Comparison of ENCODE assay signal across 24 cellular contexts in genomic region chr19:58477871-58478270, GRCh38. TPM values are rescaled to one million over a fixed set of nuclear protein-coding genes. Genes with fewer than 3 reads are reported as not detected.
DNase-seq lines count a peak whose midpoint lies in the region; ATAC-seq, FAIRE-seq and TF ChIP-seq lines count a peak whose summit lies in the region.
"Had no signal": no experiment of that assay in that cellular context is flagged by ENCODE, and none has a peak within 500 bp of the region (broad histone marks: within the 10 kb centered on the region; RNA-seq: fewer than 3 reads in every experiment).

No MANE protein-coding gene starts in this region.

- no peaks in the 10 kb centered on the region for H4K20me1 ChIP-seq in HepG2 (ENCODE audit: insufficient read depth, low read length)

- in situ Hi-C loops in HepG2 (cut with HindIII; ENCODE audit: extremely low pct_ligation_motif_present, low pct_unique_long_range_greater_than_20kb), result no loop called here

- H3K27ac ChIP-seq in liver (ENCODE audit: low read depth in 1 of 2, low read length in 2 of 2) (peak overlapping the region; percentile 87 to 88), HepG2 (ENCODE audit: extremely low read length, insufficient read depth, low read length) (no peak overlapping the region), gastroesophageal sphincter (peak overlapping the region in 3 of 4 donors; percentile 87 to 94 (median 91))
- H3K27ac ChIP-seq: suprapubic skin had no signal

- H3K79me2 ChIP-seq in HepG2 (ENCODE audit: insufficient read depth, low read length), result no peaks in the 10 kb centered on the region

- H3K9me3 ChIP-seq in liver (ENCODE audit: control insufficient read depth in 4 of 4, low read length in 3 of 4) (no peaks in the 10 kb centered on the region), HepG2 (ENCODE audit: low read length) (no peaks in the 10 kb centered on the region), gastroesophageal sphincter (no peaks in the 10 kb centered on the region)
- H3K9me3 ChIP-seq: esophagus squamous epithelium, sigmoid colon, SK-N-SH, suprapubic skin had no signal

- intact Hi-C loops in HepG2 (cut with micrococcal nuclease; ENCODE audit: unreplicated experiment), result no loop called here
- intact Hi-C loops in activated CD4-positive, alpha-beta memory T cell treated with anti-CD3 and anti-CD28 coated beads for 36 hours (cut with micrococcal nuclease), result loop anchor here (2.0 kb wide), 2 partner anchors 97 to 199 kb away; partner anchors contain the start of genes ZNF8 and ZNF837

- ATAC-seq in HepG2 (no peak), gastroesophageal sphincter (no peak), HG03520 (IDR thresholded peaks at IDR 0.05; ENCODE audit: unreplicated experiment) (no peak), GM19467 (IDR thresholded peaks at IDR 0.05; ENCODE audit: unreplicated experiment) (no peak), HG02970 (IDR thresholded peaks at IDR 0.05; ENCODE audit: low FRiP score, unreplicated experiment) (no peak)
- ATAC-seq: K562; natural killer cell treated with Interleukin-12 subunit alpha and Interleukin-12 subunit beta and Interleukin-15 and Interleukin-18, amount 100 ng/mL, for 72 hours had no signal

- no peak for TF ChIP-seq RAD21 in liver (IDR thresholded peaks at IDR 0.05)
- no peak for TF ChIP-seq RAD21 in HepG2 (CRISPR knock-in tag; IDR thresholded peaks at IDR 0.05)

- no peaks in the 10 kb centered on the region for H3K27me3 Mint-ChIP-seq in activated CD4-positive, alpha-beta memory T cell treated with anti-CD3 and anti-CD28 coated beads for 36 hours
- H3K27me3 Mint-ChIP-seq: natural killer cell treated with Interleukin-12 subunit alpha and Interleukin-12 subunit beta and Interleukin-15 and Interleukin-18, amount 100 ng/mL, for 72 hours had no signal

- peaks cover 5 to 21% (median 15%) of the 10 kb centered on the region in 4 donors for H3K4me1 ChIP-seq in liver (ENCODE audit: control insufficient read depth in 4 of 4, insufficient read depth in 4 of 4, low read length in 3 of 4)
- peaks cover 20% of the 10 kb centered on the region for H3K4me1 ChIP-seq in HepG2 (ENCODE audit: insufficient read depth, low read length)
- H3K4me1 ChIP-seq in gastroesophageal sphincter, result peaks cover 0 to 27% (median 12%) of the 10 kb centered on the region in 3 donors

- H3K27ac Mint-ChIP-seq in activated CD4-positive, alpha-beta memory T cell treated with anti-CD3 and anti-CD28 coated beads for 36 hours, result peak overlapping the region; percentile 33

- H2AFZ ChIP-seq in HepG2 (ENCODE audit: low read length), result no peak overlapping the region

- no peak overlapping the region for H3K4me3 ChIP-seq in liver (ENCODE audit: low read depth in 1 of 3, low read length in 3 of 3)
- H3K4me3 ChIP-seq in HepG2 (replicated peaks in 1 of 3; ENCODE audit: insufficient read depth in 1 of 3, low read depth in 2 of 3, low read length in 3 of 3), result no peak overlapping the region
- no peak overlapping the region for H3K4me3 ChIP-seq in gastroesophageal sphincter
- H3K4me3 ChIP-seq: esophagus squamous epithelium, K562, sigmoid colon, suprapubic skin had no signal

- POLR2A ChIA-PET in HepG2 (lab: Yijun Ruan, JAX), result interaction anchor here (1.2 to 1.3 kb wide), 2 partner anchors 19 to 36 kb away, joined by 3 to 6 read pairs; no protein-coding TSS in a partner anchor
- POLR2A ChIA-PET in activated CD4-positive, alpha-beta memory T cell treated with anti-CD3 and anti-CD28 coated beads for 36 hours (lab: Charles Lee), result no interaction called here

- peaks cover 14% of the 10 kb centered on the region for H3K36me3 Mint-ChIP-seq in activated CD4-positive, alpha-beta memory T cell treated with anti-CD3 and anti-CD28 coated beads for 36 hours
- H3K36me3 Mint-ChIP-seq: natural killer cell treated with Interleukin-12 subunit alpha and Interleukin-12 subunit beta and Interleukin-15 and Interleukin-18, amount 100 ng/mL, for 72 hours had no signal

- H3K4me1 Mint-ChIP-seq in activated CD4-positive, alpha-beta memory T cell treated with anti-CD3 and anti-CD28 coated beads for 36 hours (ENCODE audit: low read depth), result peaks cover 16% of the 10 kb centered on the region

- 100% methylated on average over 1 of the region's 1 CpG for WGBS in liver
- WGBS in HepG2 (ENCODE audit: low lambda C conversion rate), result 100% methylated on average over 1 of the region's 1 CpG
- WGBS in gastroesophageal sphincter (ENCODE audit: low coverage in 1 of 2), 2 donors, result no CpG with 5 or more reads among the region's 1 CpG

- DNase-seq in HepG2 (ENCODE audit: low spot score) (no peak), middle frontal gyrus (ENCODE audit: extremely low spot score, low spot score) (no peak)
- DNase-seq in activated CD4-positive, alpha-beta memory T cell treated with anti-CD3 and anti-CD28 coated beads for 36 hours, result no peak
- DNase-seq: activated CD4-positive, CD25-positive, alpha-beta regulatory T cell treated with anti-CD3 and anti-CD28 coated beads, Interleukin-2, amount 50 U/mL, for 72 hours; activated gamma-delta T cell treated with Interleukin-2 at 50 U/mL for 16 hours; effector memory CD4-positive, alpha-beta T cell; esophagus squamous epithelium; H7; MV-4-11; NCI-H1694; NCI-H526 treated with DMSO at 0.1 percent for 48 hours; RPMI8226; sigmoid colon; SK-N-SH; T1000 had no signal

- no peaks in the 10 kb centered on the region for H3K9me3 Mint-ChIP-seq in activated CD4-positive, alpha-beta memory T cell treated with anti-CD3 and anti-CD28 coated beads for 36 hours
- H3K9me3 Mint-ChIP-seq: natural killer cell treated with Interleukin-12 subunit alpha and Interleukin-12 subunit beta and Interleukin-15 and Interleukin-18, amount 100 ng/mL, for 72 hours had no signal

- H3K9ac ChIP-seq in liver (ENCODE audit: low read depth in 1 of 2, low read length in 2 of 2) (no peak overlapping the region), HepG2 (ENCODE audit: insufficient read depth, low read depth, low read length) (no peak overlapping the region)
- H3K9ac ChIP-seq: SK-N-SH had no signal

- TF ChIP-seq POLR2A in HepG2 (IDR thresholded peaks at IDR 0.05; ENCODE audit: insufficient read depth in 1 of 2, low read depth in 2 of 2, low read length in 2 of 2) (no peak), gastroesophageal sphincter (IDR thresholded peaks at IDR 0.05) (no peak)

- BruUV-seq in HepG2 (replicated peaks; lab: Mats Ljungman, UMichigan), result no TSS peak

- H3K27me3 ChIP-seq in liver (ENCODE audit: control insufficient read depth in 4 of 4, insufficient read depth in 4 of 4, low read length in 3 of 4), result no peaks in the 10 kb centered on the region
- no peaks in the 10 kb centered on the region; a peak in 1 of 5 replicates for H3K27me3 ChIP-seq in HepG2 (ENCODE audit: control insufficient read depth in 1 of 2, insufficient read depth in 2 of 2, low read length in 2 of 2)
- H3K27me3 ChIP-seq in gastroesophageal sphincter, result no peaks in the 10 kb centered on the region
- H3K27me3 ChIP-seq: esophagus squamous epithelium, sigmoid colon, suprapubic skin had no signal

- TF ChIP-seq CTCF in liver (IDR thresholded peaks at IDR 0.05; ENCODE audit: low read depth, low read length, missing input control) (no peak), HepG2 (CRISPR knock-in tag; IDR thresholded peaks at IDR 0.05) (no peak), gastroesophageal sphincter (IDR thresholded peaks at IDR 0.05) (no peak)

- CTCF ChIA-PET in HepG2 (lab: Yijun Ruan, JAX; ENCODE audit: low intra/inter-chr PET ratio, low total read pairs), result no interaction called here
- CTCF ChIA-PET in activated CD4-positive, alpha-beta memory T cell treated with anti-CD3 and anti-CD28 coated beads for 36 hours (lab: Charles Lee), result interaction anchor here (1.3 kb wide), 1 partner anchor 36 kb away, joined by 3 read pairs; no protein-coding TSS in a partner anchor

- no peak for FAIRE-seq in HepG2 (lab: Jason Lieb, UNC)
- FAIRE-seq: astrocyte, K562 had no signal

- no peak overlapping the region for H3K4me2 ChIP-seq in HepG2 (ENCODE audit: low read depth, low read length)

- no peak overlapping the region for H3K4me3 Mint-ChIP-seq in activated CD4-positive, alpha-beta memory T cell treated with anti-CD3 and anti-CD28 coated beads for 36 hours

- peaks cover 0 to 15% (median 5%) of the 10 kb centered on the region in 4 donors for H3K36me3 ChIP-seq in liver (ENCODE audit: control insufficient read depth in 4 of 4, insufficient read depth in 3 of 4, low read depth in 1 of 4, low read length in 3 of 4)
- peaks cover 1 to 16% of the 10 kb centered on the region in 2 experiments; a peak in 2 of 5 replicates for H3K36me3 ChIP-seq in HepG2 (replicated peaks in 1 of 2; ENCODE audit: control insufficient read depth in 1 of 2, insufficient read depth in 2 of 2, low read length in 2 of 2)
- H3K36me3 ChIP-seq in gastroesophageal sphincter, result peaks cover 0 to 66% of the 10 kb centered on the region in 2 donors

- no peak for TF ChIP-seq EP300 in HepG2 (IDR thresholded peaks at IDR 0.05; ENCODE audit: low read depth in 2 of 2, low read length in 2 of 2)
- no peak for TF ChIP-seq EP300 in HepG2 (CRISPR knock-in tag; IDR thresholded peaks at IDR 0.05; ENCODE audit: borderline replicate concordance)
- TF ChIP-seq EP300 in gastroesophageal sphincter (IDR thresholded peaks at IDR 0.05), result no peak

RNA-seq across cellular contexts. Expression of gene ZNF446, which starts 1.7 kb away (rescaled TPM):
- total RNA-seq in liver (1 to 10 TPM; 2.8 to 4.6 TPM), HepG2 (2016; rRNA removed; fragmentation: Illumina TruSeq; extraction: Trizol) (2.5 and 3.6 TPM in 2 replicates), gastroesophageal sphincter (10 to 100 TPM; 11.2 to 25.4 (median 17.5) TPM)
- polyA plus RNA-seq in liver (1 to 10 TPM; 3.3 to 4.8 TPM), HepG2 (2011; rRNA removed) (3.0 and 3.8 TPM in 2 replicates)
- 0.81 and 0.97 TPM in 2 replicates for total RNA-seq in HepG2 (2016; cell fraction: cytosol; rRNA removed; fragmentation: Illumina TruSeq; extraction: Trizol; ENCODE audit: low read depth)
- total RNA-seq in HepG2 (2016; cell fraction: insoluble cytoplasmic fraction; rRNA removed; fragmentation: Illumina TruSeq; extraction: Trizol), result 2.5 and 3.8 TPM in 2 replicates
- 2.1 and 2.7 TPM in 2 replicates for total RNA-seq in HepG2 (2016; cell fraction: membrane; rRNA removed; fragmentation: Illumina TruSeq; extraction: Trizol)
- 3.2 and 3.9 TPM in 2 replicates for total RNA-seq in HepG2 (2016; cell fraction: nucleus; rRNA removed; fragmentation: Illumina TruSeq; extraction: Trizol)
- 1.6 and 3.9 TPM in 2 replicates for polyA plus RNA-seq in HepG2 (2011; cell fraction: cytosol; rRNA removed)
- polyA plus RNA-seq in HepG2 (2011; cell fraction: nucleus; rRNA removed), result 9.0 and 9.4 TPM in 2 replicates
- 2.8 and 3.6 TPM in 2 replicates for polyA plus RNA-seq in HepG2 (2012)
- 0.83 and 0.97 TPM in 2 replicates for polyA plus RNA-seq in HepG2 (2016; cell fraction: cytosol; fragmentation: Illumina TruSeq; extraction: Trizol; ENCODE audit: low read depth)
- 2.7 and 3.2 TPM in 2 replicates for polyA plus RNA-seq in HepG2 (2016; cell fraction: insoluble cytoplasmic fraction; fragmentation: Illumina TruSeq; extraction: Trizol; ENCODE audit: low read depth)
- 1.7 TPM in 2 replicates for polyA plus RNA-seq in HepG2 (2016; cell fraction: membrane; fragmentation: Illumina TruSeq; extraction: Trizol; ENCODE audit: low read depth)
- polyA plus RNA-seq in HepG2 (2016; cell fraction: nucleus; fragmentation: Illumina TruSeq; extraction: Trizol; ENCODE audit: insufficient read depth, low read depth), result 5.3 and 7.0 TPM in 2 replicates
- 6.2 and 6.7 TPM in 2 replicates for polyA minus RNA-seq in HepG2 (2011; rRNA and poly(A)+ RNA removed; ENCODE audit: low replicate concordance)
- polyA minus RNA-seq in HepG2 (2011; cell fraction: cytosol; rRNA and poly(A)+ RNA removed), result 1.2 and 2.2 TPM in 2 replicates
- polyA minus RNA-seq in HepG2 (2011; cell fraction: nucleus; rRNA and poly(A)+ RNA removed), result 5.5 and 6.0 TPM in 2 replicates
- 1 to 10 TPM; 6.4 to 7.5 TPM for total RNA-seq in activated CD4-positive, alpha-beta memory T cell treated with anti-CD3 and anti-CD28 coated beads for 36 hours

RNA-seq across cellular contexts. Expression of gene ZNF324, which starts 11.0 kb away (rescaled TPM):
- total RNA-seq in liver (1 to 10 TPM; 8.4 TPM), HepG2 (2016; rRNA removed; fragmentation: Illumina TruSeq; extraction: Trizol) (4.0 and 4.7 TPM in 2 replicates), gastroesophageal sphincter (10 to 100 TPM; 10.3 to 20.7 (median 18.1) TPM)
- polyA plus RNA-seq in liver (1 to 10 TPM; 2.3 to 2.6 TPM), HepG2 (2011; rRNA removed) (1.1 and 1.6 TPM in 2 replicates)
- total RNA-seq in HepG2 (2016; cell fraction: cytosol; rRNA removed; fragmentation: Illumina TruSeq; extraction: Trizol; ENCODE audit: low read depth), result 0.30 and 1.2 TPM in 2 replicates
- 4.0 and 5.4 TPM in 2 replicates for total RNA-seq in HepG2 (2016; cell fraction: insoluble cytoplasmic fraction; rRNA removed; fragmentation: Illumina TruSeq; extraction: Trizol)
- total RNA-seq in HepG2 (2016; cell fraction: membrane; rRNA removed; fragmentation: Illumina TruSeq; extraction: Trizol), result 1.7 and 1.8 TPM in 2 replicates
- total RNA-seq in HepG2 (2016; cell fraction: nucleus; rRNA removed; fragmentation: Illumina TruSeq; extraction: Trizol), result 4.7 and 6.2 TPM in 2 replicates
- polyA plus RNA-seq in HepG2 (2011; cell fraction: cytosol; rRNA removed), result 1.5 and 1.6 TPM in 2 replicates
- 6.4 TPM in 2 replicates for polyA plus RNA-seq in HepG2 (2011; cell fraction: nucleus; rRNA removed)
- 1.8 and 2.3 TPM in 2 replicates for polyA plus RNA-seq in HepG2 (2012)
- 0.07 and 0.16 TPM in 2 replicates for polyA plus RNA-seq in HepG2 (2016; cell fraction: cytosol; fragmentation: Illumina TruSeq; extraction: Trizol; ENCODE audit: low read depth)
- polyA plus RNA-seq in HepG2 (2016; cell fraction: insoluble cytoplasmic fraction; fragmentation: Illumina TruSeq; extraction: Trizol; ENCODE audit: low read depth), result 2.1 and 2.5 TPM in 2 replicates
- polyA plus RNA-seq in HepG2 (2016; cell fraction: membrane; fragmentation: Illumina TruSeq; extraction: Trizol; ENCODE audit: low read depth), result 0.45 and 0.47 TPM in 2 replicates
- polyA plus RNA-seq in HepG2 (2016; cell fraction: nucleus; fragmentation: Illumina TruSeq; extraction: Trizol; ENCODE audit: insufficient read depth, low read depth), result 3.4 and 3.6 TPM in 2 replicates
- polyA minus RNA-seq in HepG2 (2011; rRNA and poly(A)+ RNA removed; ENCODE audit: low replicate concordance), result 10.2 and 18.5 TPM in 2 replicates
- polyA minus RNA-seq in HepG2 (2011; cell fraction: cytosol; rRNA and poly(A)+ RNA removed), result 1.9 and 2.6 TPM in 2 replicates
- polyA minus RNA-seq in HepG2 (2011; cell fraction: nucleus; rRNA and poly(A)+ RNA removed), result 10.4 and 13.9 TPM in 2 replicates
- 1 to 10 TPM; 7.0 to 8.3 TPM for total RNA-seq in activated CD4-positive, alpha-beta memory T cell treated with anti-CD3 and anti-CD28 coated beads for 36 hours

RNA-seq across cellular contexts. Expression of gene ZNF324B, which starts 26.4 kb away (rescaled TPM):
- total RNA-seq in liver (1 to 10 TPM; 3.8 to 4.9 TPM), HepG2 (2016; rRNA removed; fragmentation: Illumina TruSeq; extraction: Trizol) (2.5 and 3.0 TPM in 2 replicates), gastroesophageal sphincter (10 to 100 TPM in 1 of 4 donors, 1 to 10 TPM in 3; 4.3 to 12.8 (median 8.6) TPM)
- polyA plus RNA-seq in liver (1 to 10 TPM in 1 of 2 donors, under 1 TPM in 1; 0.53 to 1.9 TPM), HepG2 (2011; rRNA removed) (0.53 and 0.98 TPM in 2 replicates)
- total RNA-seq in HepG2 (2016; cell fraction: cytosol; rRNA removed; fragmentation: Illumina TruSeq; extraction: Trizol; ENCODE audit: low read depth), result 0.79 and 1.6 TPM in 2 replicates
- 2.4 and 3.3 TPM in 2 replicates for total RNA-seq in HepG2 (2016; cell fraction: insoluble cytoplasmic fraction; rRNA removed; fragmentation: Illumina TruSeq; extraction: Trizol)
- total RNA-seq in HepG2 (2016; cell fraction: membrane; rRNA removed; fragmentation: Illumina TruSeq; extraction: Trizol), result 1.3 and 1.6 TPM in 2 replicates
- 1.7 and 2.9 TPM in 2 replicates for total RNA-seq in HepG2 (2016; cell fraction: nucleus; rRNA removed; fragmentation: Illumina TruSeq; extraction: Trizol)
- 0.50 and 0.56 TPM in 2 replicates for polyA plus RNA-seq in HepG2 (2011; cell fraction: cytosol; rRNA removed)
- 1.8 and 2.6 TPM in 2 replicates for polyA plus RNA-seq in HepG2 (2011; cell fraction: nucleus; rRNA removed)
- polyA plus RNA-seq in HepG2 (2012), result 0.95 and 0.97 TPM in 2 replicates
- polyA plus RNA-seq in HepG2 (2016; cell fraction: cytosol; fragmentation: Illumina TruSeq; extraction: Trizol; ENCODE audit: low read depth), result 0.09 and 0.11 TPM in 2 replicates
- polyA plus RNA-seq in HepG2 (2016; cell fraction: insoluble cytoplasmic fraction; fragmentation: Illumina TruSeq; extraction: Trizol; ENCODE audit: low read depth), result 0.96 and 1.1 TPM in 2 replicates
- 0.21 and 0.26 TPM in 2 replicates for polyA plus RNA-seq in HepG2 (2016; cell fraction: membrane; fragmentation: Illumina TruSeq; extraction: Trizol; ENCODE audit: low read depth)
- 2.2 and 2.7 TPM in 2 replicates for polyA plus RNA-seq in HepG2 (2016; cell fraction: nucleus; fragmentation: Illumina TruSeq; extraction: Trizol; ENCODE audit: insufficient read depth, low read depth)
- 4.0 and 14.2 TPM in 2 replicates for polyA minus RNA-seq in HepG2 (2011; rRNA and poly(A)+ RNA removed; ENCODE audit: low replicate concordance)
- 0.69 and 1.5 TPM in 2 replicates for polyA minus RNA-seq in HepG2 (2011; cell fraction: cytosol; rRNA and poly(A)+ RNA removed)
- polyA minus RNA-seq in HepG2 (2011; cell fraction: nucleus; rRNA and poly(A)+ RNA removed), result 2.7 and 3.9 TPM in 2 replicates
- total RNA-seq in activated CD4-positive, alpha-beta memory T cell treated with anti-CD3 and anti-CD28 coated beads for 36 hours, result 1 to 10 TPM; 7.7 to 7.8 TPM

RNA-seq across cellular contexts. Expression of gene SLC27A5, which starts 33.9 kb away (rescaled TPM):
- total RNA-seq in liver, result 100 to 1,000 TPM in 1 of 2 donors, 10 to 100 TPM in 1; 31.9 to 395 TPM
- polyA plus RNA-seq in liver, result 100 to 1,000 TPM; 316 to 326 TPM
- total RNA-seq in HepG2 (2016; rRNA removed; fragmentation: Illumina TruSeq; extraction: Trizol), result 40.2 and 41.2 TPM in 2 replicates
- total RNA-seq in HepG2 (2016; cell fraction: cytosol; rRNA removed; fragmentation: Illumina TruSeq; extraction: Trizol; ENCODE audit: low read depth), result 49.0 and 49.9 TPM in 2 replicates
- 39.8 and 42.2 TPM in 2 replicates for total RNA-seq in HepG2 (2016; cell fraction: insoluble cytoplasmic fraction; rRNA removed; fragmentation: Illumina TruSeq; extraction: Trizol)
- total RNA-seq in HepG2 (2016; cell fraction: membrane; rRNA removed; fragmentation: Illumina TruSeq; extraction: Trizol), result 59.4 and 64.1 TPM in 2 replicates
- 18.8 and 20.1 TPM in 2 replicates for total RNA-seq in HepG2 (2016; cell fraction: nucleus; rRNA removed; fragmentation: Illumina TruSeq; extraction: Trizol)
- polyA plus RNA-seq in HepG2 (2011; rRNA removed), result 30.3 and 36.5 TPM in 2 replicates
- polyA plus RNA-seq in HepG2 (2011; cell fraction: cytosol; rRNA removed), result 39.8 and 55.5 TPM in 2 replicates
- 39.1 and 43.9 TPM in 2 replicates for polyA plus RNA-seq in HepG2 (2011; cell fraction: nucleus; rRNA removed)
- 25.9 and 32.1 TPM in 2 replicates for polyA plus RNA-seq in HepG2 (2012)
- polyA plus RNA-seq in HepG2 (2016; cell fraction: cytosol; fragmentation: Illumina TruSeq; extraction: Trizol; ENCODE audit: low read depth), result 47.2 and 55.8 TPM in 2 replicates
- 36.1 and 36.3 TPM in 2 replicates for polyA plus RNA-seq in HepG2 (2016; cell fraction: insoluble cytoplasmic fraction; fragmentation: Illumina TruSeq; extraction: Trizol; ENCODE audit: low read depth)
- polyA plus RNA-seq in HepG2 (2016; cell fraction: membrane; fragmentation: Illumina TruSeq; extraction: Trizol; ENCODE audit: low read depth), result 47.0 and 55.2 TPM in 2 replicates
- polyA plus RNA-seq in HepG2 (2016; cell fraction: nucleus; fragmentation: Illumina TruSeq; extraction: Trizol; ENCODE audit: insufficient read depth, low read depth), result 21.2 and 23.9 TPM in 2 replicates
- 66.1 and 97.3 TPM in 2 replicates for polyA minus RNA-seq in HepG2 (2011; rRNA and poly(A)+ RNA removed; ENCODE audit: low replicate concordance)
- polyA minus RNA-seq in HepG2 (2011; cell fraction: cytosol; rRNA and poly(A)+ RNA removed), result 7.8 and 9.5 TPM in 2 replicates
- polyA minus RNA-seq in HepG2 (2011; cell fraction: nucleus; rRNA and poly(A)+ RNA removed), result 18.9 and 20.1 TPM in 2 replicates
- total RNA-seq in activated CD4-positive, alpha-beta memory T cell treated with anti-CD3 and anti-CD28 coated beads for 36 hours, result 10 to 100 TPM; 16.7 to 17.0 TPM
- total RNA-seq in gastroesophageal sphincter, result 1 to 10 TPM; 2.6 to 7.4 (median 5.5) TPM

RNA-seq across cellular contexts. Expression of gene ZNF132, which starts 37.9 kb away (rescaled TPM):
- total RNA-seq in liver, result 1 to 10 TPM; 1.3 to 2.0 TPM
- under 1 TPM; 0.64 to 0.72 TPM for polyA plus RNA-seq in liver
- not detected in 2 replicates for total RNA-seq in HepG2 (2016; rRNA removed; fragmentation: Illumina TruSeq; extraction: Trizol)
- not detected in 2 replicates for total RNA-seq in HepG2 (2016; cell fraction: cytosol; rRNA removed; fragmentation: Illumina TruSeq; extraction: Trizol; ENCODE audit: low read depth)
- not detected in 2 replicates for total RNA-seq in HepG2 (2016; cell fraction: insoluble cytoplasmic fraction; rRNA removed; fragmentation: Illumina TruSeq; extraction: Trizol)
- total RNA-seq in HepG2 (2016; cell fraction: membrane; rRNA removed; fragmentation: Illumina TruSeq; extraction: Trizol), result not detected in 2 replicates
- total RNA-seq in HepG2 (2016; cell fraction: nucleus; rRNA removed; fragmentation: Illumina TruSeq; extraction: Trizol), result not detected in 2 replicates
- not detected in 2 replicates for polyA plus RNA-seq in HepG2 (2011; rRNA removed)
- not detected in 2 replicates for polyA plus RNA-seq in HepG2 (2011; cell fraction: cytosol; rRNA removed)
- not detected in 2 replicates for polyA plus RNA-seq in HepG2 (2011; cell fraction: nucleus; rRNA removed)
- 0.15 and 0.24 TPM in 2 replicates for polyA plus RNA-seq in HepG2 (2012)
- polyA plus RNA-seq in HepG2 (2016; cell fraction: cytosol; fragmentation: Illumina TruSeq; extraction: Trizol; ENCODE audit: low read depth), result not detected in 2 replicates
- polyA plus RNA-seq in HepG2 (2016; cell fraction: insoluble cytoplasmic fraction; fragmentation: Illumina TruSeq; extraction: Trizol; ENCODE audit: low read depth), result not detected in 2 replicates
- not detected in 2 replicates for polyA plus RNA-seq in HepG2 (2016; cell fraction: membrane; fragmentation: Illumina TruSeq; extraction: Trizol; ENCODE audit: low read depth)
- not detected in 2 replicates for polyA plus RNA-seq in HepG2 (2016; cell fraction: nucleus; fragmentation: Illumina TruSeq; extraction: Trizol; ENCODE audit: insufficient read depth, low read depth)
- not detected in 2 replicates for polyA minus RNA-seq in HepG2 (2011; rRNA and poly(A)+ RNA removed; ENCODE audit: low replicate concordance)
- not detected in 2 replicates for polyA minus RNA-seq in HepG2 (2011; cell fraction: cytosol; rRNA and poly(A)+ RNA removed)
- polyA minus RNA-seq in HepG2 (2011; cell fraction: nucleus; rRNA and poly(A)+ RNA removed), result not detected in 2 replicates
- total RNA-seq in activated CD4-positive, alpha-beta memory T cell treated with anti-CD3 and anti-CD28 coated beads for 36 hours, result 1 to 10 TPM; 3.1 to 3.6 TPM
- total RNA-seq in gastroesophageal sphincter, result 1 to 10 TPM; 4.1 to 8.6 (median 6.2) TPM
- total RNA-seq: K562 had no signal
